Comparison of ENCODE assay signal across 9 cellular contexts in genomic region chr1:75725861-75726361, GRCh38. TPM values are rescaled to one million over a fixed set of nuclear protein-coding genes. Genes with fewer than 3 reads are reported as not detected.
A peak's percentile ranks its signal among the peaks of the same experiment; 100 is the strongest.
DNase-seq lines count a peak whose midpoint lies in the region; ATAC-seq and TF ChIP-seq lines count a peak whose summit lies in the region.
"Had no signal": no experiment of that assay in that cellular context is flagged by ENCODE, and none has a peak within 500 bp of the region (broad histone marks: within the 10 kb centered on the region; RNA-seq: fewer than 3 reads in every experiment).

No MANE protein-coding gene starts in this region.

- H3K27me3 ChIP-seq in upper lobe of right lung: no peaks in the 10 kb centered on the region

- H3K27me3 Mint-ChIP-seq in stimulated activated naive CD8-positive, alpha-beta T cell treated with anti-CD3 and anti-CD28 coated beads, Interleukin-15, Interleukin-2, amounts not matched to agents 100 ng/mL and 50 ng/mL, for 24 hours: no peaks in the 10 kb centered on the region
- H3K27me3 Mint-ChIP-seq in activated T-helper 2 cell treated with anti-CD3 and anti-CD28 coated beads, Interferon-gamma antibody, Interleukin-2, Interleukin-4, amounts not matched to agents 10 μg/mL and 5 μg/mL and 100 μg/mL, durations not matched to agents 14 hours and 24 hours and 36 hours (ENCODE audit: low read depth): no peaks in the 10 kb centered on the region

- H3K27ac Mint-ChIP-seq in stimulated activated naive CD8-positive, alpha-beta T cell treated with anti-CD3 and anti-CD28 coated beads, Interleukin-15, Interleukin-2, amounts not matched to agents 100 ng/mL and 50 ng/mL, for 24 hours: peak overlapping the region; percentile 95
- H3K27ac Mint-ChIP-seq in activated T-helper 2 cell treated with anti-CD3 and anti-CD28 coated beads, Interferon-gamma antibody, Interleukin-2, Interleukin-4, amounts not matched to agents 10 μg/mL and 5 μg/mL and 100 μg/mL, durations not matched to agents 14 hours and 24 hours and 36 hours: no peak overlapping the region

- no peaks in the 10 kb centered on the region for H3K36me3 Mint-ChIP-seq in stimulated activated naive CD8-positive, alpha-beta T cell treated with anti-CD3 and anti-CD28 coated beads, Interleukin-15, Interleukin-2, amounts not matched to agents 100 ng/mL and 50 ng/mL, for 24 hours (ENCODE audit: low read depth)
- peaks cover 13% of the 10 kb centered on the region for H3K36me3 Mint-ChIP-seq in activated T-helper 2 cell treated with anti-CD3 and anti-CD28 coated beads, Interferon-gamma antibody, Interleukin-2, Interleukin-4, amounts not matched to agents 10 μg/mL and 5 μg/mL and 100 μg/mL, durations not matched to agents 14 hours and 24 hours and 36 hours (ENCODE audit: low read depth)

- intact Hi-C loops in activated T-helper 2 cell treated with anti-CD3 and anti-CD28 coated beads, Interferon-gamma antibody, Interleukin-2, Interleukin-4, amounts not matched to agents 10 μg/mL and 5 μg/mL and 100 μg/mL, durations not matched to agents 14 hours and 24 hours and 36 hours (cut with micrococcal nuclease): no loop called here
- intact Hi-C loops in left colon (cut with DNase I, micrococcal nuclease) (no loop called here), upper lobe of right lung (cut with DNase I) (no loop called here)

- no peaks in the 10 kb centered on the region for H3K9me3 ChIP-seq in upper lobe of right lung

- peak overlapping the region; percentile 93 for H3K4me3 Mint-ChIP-seq in stimulated activated naive CD8-positive, alpha-beta T cell treated with anti-CD3 and anti-CD28 coated beads, Interleukin-15, Interleukin-2, amounts not matched to agents 100 ng/mL and 50 ng/mL, for 24 hours
- H3K4me3 Mint-ChIP-seq in activated T-helper 2 cell treated with anti-CD3 and anti-CD28 coated beads, Interferon-gamma antibody, Interleukin-2, Interleukin-4, amounts not matched to agents 10 μg/mL and 5 μg/mL and 100 μg/mL, durations not matched to agents 14 hours and 24 hours and 36 hours (ENCODE audit: low read depth): peak overlapping the region; percentile 97

- H3K9me3 Mint-ChIP-seq in stimulated activated naive CD8-positive, alpha-beta T cell treated with anti-CD3 and anti-CD28 coated beads, Interleukin-15, Interleukin-2, amounts not matched to agents 100 ng/mL and 50 ng/mL, for 24 hours: no peaks in the 10 kb centered on the region
- H3K9me3 Mint-ChIP-seq in activated T-helper 2 cell treated with anti-CD3 and anti-CD28 coated beads, Interferon-gamma antibody, Interleukin-2, Interleukin-4, amounts not matched to agents 10 μg/mL and 5 μg/mL and 100 μg/mL, durations not matched to agents 14 hours and 24 hours and 36 hours: no peaks in the 10 kb centered on the region

- peaks cover 39% of the 10 kb centered on the region for H3K4me1 Mint-ChIP-seq in stimulated activated naive CD8-positive, alpha-beta T cell treated with anti-CD3 and anti-CD28 coated beads, Interleukin-15, Interleukin-2, amounts not matched to agents 100 ng/mL and 50 ng/mL, for 24 hours (ENCODE audit: low read depth)
- H3K4me1 Mint-ChIP-seq in activated T-helper 2 cell treated with anti-CD3 and anti-CD28 coated beads, Interferon-gamma antibody, Interleukin-2, Interleukin-4, amounts not matched to agents 10 μg/mL and 5 μg/mL and 100 μg/mL, durations not matched to agents 14 hours and 24 hours and 36 hours (ENCODE audit: low read depth): peaks cover 28% of the 10 kb centered on the region

- no peak for DNase-seq in stimulated activated naive CD8-positive, alpha-beta T cell treated with anti-CD3 and anti-CD28 coated beads, Interleukin-15, Interleukin-2, amounts not matched to agents 100 U/mL and 50 U/mL, for 24 hours
- DNase-seq in activated T-helper 2 cell treated with anti-CD3 and anti-CD28 coated beads, Interferon-gamma antibody, Interleukin-2, Interleukin-4, amounts not matched to agents 10 μg/mL and 5 μg/mL and 100 μg/mL, durations not matched to agents 14 hours and 24 hours and 36 hours (ENCODE audit: low spot score): no peak
- peak; percentile 66 to 71 for DNase-seq in left colon
- DNase-seq in upper lobe of right lung: no peak
- no peak for DNase-seq in central memory CD4-positive, alpha-beta T cell
- DNase-seq in NCI-H1105 (lab: John Stamatoyannopoulos, UW): no peak

- H3K4me1 ChIP-seq in upper lobe of right lung: peaks cover 19% of the 10 kb centered on the region

- no peaks in the 10 kb centered on the region for H3K36me3 ChIP-seq in upper lobe of right lung

- TF ChIP-seq CTCF in upper lobe of right lung (IDR thresholded peaks at IDR 0.05): no peak

- no peak overlapping the region for H3K27ac ChIP-seq in upper lobe of right lung
- H3K27ac ChIP-seq: epithelial cell of prostate had no signal

- H3K4me3 ChIP-seq in upper lobe of right lung: peak overlapping the region; percentile 67

- ATAC-seq in stimulated activated naive CD8-positive, alpha-beta T cell treated with anti-CD3 and anti-CD28 coated beads, Interleukin-15, Interleukin-2, amounts not matched to agents 100 U/mL and 50 U/mL, for 24 hours: no peak
- ATAC-seq in left colon (peak; percentile 65), upper lobe of right lung (no peak), HG03342 (IDR thresholded peaks at IDR 0.05; ENCODE audit: unreplicated experiment) (no peak)

RNA-seq across cellular contexts. Expression of gene ACADM, which starts 1.4 kb away (rescaled TPM):
- 58.4 and 60.5 TPM in 2 replicates for total RNA-seq in activated T-helper 2 cell treated with anti-CD3 and anti-CD28 coated beads, Interferon-gamma antibody, Interleukin-2, Interleukin-4, amounts not matched to agents 10 μg/mL and 5 μg/mL and 100 μg/mL, durations not matched to agents 14 hours and 24 hours and 36 hours
- total RNA-seq in left colon: 10 to 100 TPM; 92.6 to 92.7 TPM
- total RNA-seq in upper lobe of right lung: 42.1 TPM

Comparison
In these comparisons a context has a peak if more than half of its experiments do, and no peak if none do; other contexts are left out.
1. DNase-seq: peak in left colon (2 of 2); none in stimulated activated naive CD8-positive, alpha-beta T cell treated with anti-CD3 and anti-CD28 coated beads, Interleukin-15, Interleukin-2, amounts not matched to agents 100 U/mL and 50 U/mL, for 24 hours (single experiment), activated T-helper 2 cell treated with anti-CD3 and anti-CD28 coated beads, Interferon-gamma antibody, Interleukin-2, Interleukin-4, amounts not matched to agents 10 μg/mL and 5 μg/mL and 100 μg/mL, durations not matched to agents 14 hours and 24 hours and 36 hours (single experiment), upper lobe of right lung (single experiment), central memory CD4-positive, alpha-beta T cell (single experiment) and NCI-H1105 (single experiment).